Comparison of ENCODE assay signal across 1 cellular context in the genomic region with DNA sequence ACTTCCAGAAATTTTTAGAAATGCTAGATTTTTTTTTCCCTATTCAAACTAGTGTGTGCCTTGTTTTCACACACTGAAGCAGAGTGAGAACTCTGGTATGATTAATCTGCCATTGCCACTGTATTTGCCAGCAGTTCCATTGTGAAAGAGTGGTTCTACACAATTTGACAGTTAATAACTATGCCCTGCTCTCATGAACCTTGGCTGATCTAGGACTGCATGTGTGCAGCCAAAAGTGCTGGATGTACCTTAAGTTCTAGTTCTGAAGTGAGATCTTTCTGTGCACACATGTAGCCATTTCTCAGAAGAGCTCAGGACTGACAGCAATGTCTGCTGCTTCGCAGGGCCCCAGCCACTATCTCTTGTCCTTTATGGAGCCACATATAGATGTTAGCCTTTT.
TF ChIP-seq lines count a peak whose summit lies in the region.

No MANE protein-coding gene starts in this region.

TF ChIP-seq in H1, 55 proteins besides CTCF, POLR2A, EP300 and RAD21:
- TF ChIP-seq, protein P1, sequence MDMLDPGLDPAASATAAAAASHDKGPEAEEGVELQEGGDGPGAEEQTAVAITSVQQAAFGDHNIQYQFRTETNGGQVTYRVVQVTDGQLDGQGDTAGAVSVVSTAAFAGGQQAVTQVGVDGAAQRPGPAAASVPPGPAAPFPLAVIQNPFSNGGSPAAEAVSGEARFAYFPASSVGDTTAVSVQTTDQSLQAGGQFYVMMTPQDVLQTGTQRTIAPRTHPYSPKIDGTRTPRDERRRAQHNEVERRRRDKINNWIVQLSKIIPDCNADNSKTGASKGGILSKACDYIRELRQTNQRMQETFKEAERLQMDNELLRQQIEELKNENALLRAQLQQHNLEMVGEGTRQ (IDR thresholded peaks at IDR 0.05; ENCODE audit: low read length), result no peak
- TF ChIP-seq TCF12 (IDR thresholded peaks at IDR 0.05; ENCODE audit: low read depth, low read length) (no peak), CHD2 (IDR thresholded peaks at IDR 0.05; ENCODE audit: low read length) (no peak), POU5F1 (IDR thresholded peaks at IDR 0.05; ENCODE audit: low read depth, low read length) (no peak)
- TF ChIP-seq, protein P2, sequence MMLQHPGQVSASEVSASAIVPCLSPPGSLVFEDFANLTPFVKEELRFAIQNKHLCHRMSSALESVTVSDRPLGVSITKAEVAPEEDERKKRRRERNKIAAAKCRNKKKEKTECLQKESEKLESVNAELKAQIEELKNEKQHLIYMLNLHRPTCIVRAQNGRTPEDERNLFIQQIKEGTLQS (IDR thresholded peaks at IDR 0.05; ENCODE audit: insufficient read depth, low read depth, low read length), result no peak
